ENCODE assay signal across 9 cellular contexts in the genomic region with DNA sequence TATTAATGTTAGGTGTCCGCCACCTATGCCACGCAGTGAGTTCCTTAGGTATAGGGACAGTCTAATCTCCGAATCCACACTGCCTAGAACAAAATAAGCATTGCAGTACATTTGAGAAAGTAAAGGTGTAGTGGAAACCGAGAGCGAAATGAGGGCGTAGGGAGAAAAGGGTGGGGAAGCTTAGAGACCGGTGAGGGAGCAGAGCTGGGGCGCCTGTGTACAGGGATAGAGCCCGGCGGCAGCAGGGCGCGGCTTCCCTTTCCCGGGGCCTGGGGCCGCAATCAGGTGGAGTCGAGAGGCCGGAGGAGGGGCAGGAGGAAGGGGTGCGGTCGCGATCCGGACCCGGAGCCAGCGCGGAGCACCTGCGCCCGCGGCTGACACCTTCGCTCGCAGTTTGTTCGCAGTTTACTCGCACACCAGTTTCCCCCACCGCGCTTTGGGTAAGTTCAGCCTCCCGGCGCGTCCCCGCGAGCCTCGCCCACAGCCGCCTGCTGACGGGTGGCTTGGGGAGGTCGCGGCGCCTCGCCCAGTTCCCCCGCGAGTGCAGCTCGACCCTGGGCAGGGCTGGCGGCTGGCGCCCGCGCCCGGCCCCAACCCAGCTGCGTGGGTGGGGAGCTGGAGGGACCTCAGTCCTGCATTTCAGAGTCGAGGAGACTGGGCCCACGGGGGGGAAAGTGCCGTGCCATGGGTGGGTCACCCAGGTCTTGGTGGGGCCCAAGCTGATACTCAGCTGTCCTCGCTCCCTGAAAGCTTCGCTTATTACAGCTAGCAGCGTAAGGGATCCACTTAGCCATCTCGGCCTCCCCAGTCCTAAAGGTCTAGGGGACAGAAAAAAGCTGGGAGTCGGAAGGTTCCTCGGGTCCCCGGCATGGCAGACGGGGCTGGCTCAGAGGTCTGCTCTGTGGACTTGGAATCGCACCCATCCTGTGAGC. TPM values are rescaled to one million over a fixed set of nuclear protein-coding genes. Genes with fewer than 3 reads are reported as not detected.
DNase-seq lines count a peak whose midpoint lies in the region; ATAC-seq, FAIRE-seq and TF ChIP-seq lines count a peak whose summit lies in the region.
"Had no signal": no experiment of that assay in that cellular context is flagged by ENCODE, and none has a peak within 500 bp of the region (broad histone marks: within the 10 kb centered on the region; RNA-seq: fewer than 3 reads in every experiment).

A gene with protein sequence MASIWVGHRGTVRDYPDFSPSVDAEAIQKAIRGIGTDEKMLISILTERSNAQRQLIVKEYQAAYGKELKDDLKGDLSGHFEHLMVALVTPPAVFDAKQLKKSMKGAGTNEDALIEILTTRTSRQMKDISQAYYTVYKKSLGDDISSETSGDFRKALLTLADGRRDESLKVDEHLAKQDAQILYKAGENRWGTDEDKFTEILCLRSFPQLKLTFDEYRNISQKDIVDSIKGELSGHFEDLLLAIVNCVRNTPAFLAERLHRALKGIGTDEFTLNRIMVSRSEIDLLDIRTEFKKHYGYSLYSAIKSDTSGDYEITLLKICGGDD (plus strand): TSS at position 351 of the 932 bp plus-strand sequence. CDS start 2,704 bp downstream, outside the sequence.

- no peaks in the 10 kb centered on the region for H3K36me3 ChIP-seq in breast epithelium
- H3K36me3 ChIP-seq in keratinocyte (ENCODE audit: control insufficient read depth in 2 of 2, extremely low read depth in 1 of 2, insufficient read depth in 2 of 2, low read length in 2 of 2), result peaks cover 3 to 18% of the 10 kb centered on the region in 2 experiments
- no peaks in the 10 kb centered on the region for H3K36me3 ChIP-seq in smooth muscle cell (ENCODE audit: low read depth)

- peak; percentile 54 for ATAC-seq in GM19351 (IDR thresholded peaks at IDR 0.05; ENCODE audit: unreplicated experiment)
- ATAC-seq in HG02973 (IDR thresholded peaks at IDR 0.05; ENCODE audit: unreplicated experiment), result no peak

- dilution Hi-C loops in keratinocyte (cut with MboI; ENCODE audit: extremely low pct_ligation_motif_present, low sequenced_read_pairs), result no loop called here

- no peak for FAIRE-seq in keratinocyte (lab: Jason Lieb, UNC)

- H3F3A ChIP-seq in smooth muscle cell (ENCODE audit: low read depth), result no peaks in the 10 kb centered on the region

- no peak for TF ChIP-seq CTCF in breast epithelium (IDR thresholded peaks at IDR 0.05)
- no peak for TF ChIP-seq CTCF in keratinocyte (optimal IDR thresholded peaks at IDR 0.05 in 1 of 3, IDR thresholded peaks at IDR 0.05 in 1 of 3, conservative IDR thresholded peaks at IDR 0.05 in 1 of 3; ENCODE audit: extremely low read depth in 1 of 3, insufficient read depth in 2 of 3, low read length in 3 of 3)
- no peak for TF ChIP-seq CTCF in smooth muscle cell (IDR thresholded peaks at IDR 0.05; ENCODE audit: borderline replicate concordance, insufficient read depth, poor library complexity, severe bottlenecking)

- H2AFZ ChIP-seq in keratinocyte (ENCODE audit: control insufficient read depth, low read length), result peak within 1 kb of the TSS; percentile 50
- peak within 1 kb of the TSS; percentile 97 for H2AFZ ChIP-seq in smooth muscle cell (ENCODE audit: low read depth)

- peak within 1 kb of the TSS; percentile 99 for H3K4me2 ChIP-seq in keratinocyte (ENCODE audit: control insufficient read depth, extremely low read depth, insufficient read depth, low read depth, low read length)
- peak within 1 kb of the TSS; percentile 90 for H3K4me2 ChIP-seq in smooth muscle cell

- no peaks in the 10 kb centered on the region for H3K9me1 ChIP-seq in keratinocyte (ENCODE audit: control insufficient read depth, extremely low read depth, insufficient read depth, low read length)

- H3K27me3 ChIP-seq in breast epithelium (no peaks in the 10 kb centered on the region), keratinocyte (ENCODE audit: control insufficient read depth, extremely low read depth, insufficient read depth, low read length) (no peaks in the 10 kb centered on the region), smooth muscle cell (ENCODE audit: low read depth) (no peaks in the 10 kb centered on the region)

- H3K4me1 ChIP-seq in breast epithelium (no peaks in the 10 kb centered on the region), keratinocyte (ENCODE audit: control insufficient read depth, extremely low read depth, insufficient read depth, low read length) (peaks cover 39% of the 10 kb centered on the region), smooth muscle cell (ENCODE audit: low read depth) (peaks cover 13% of the 10 kb centered on the region)

- H3K79me2 ChIP-seq in keratinocyte (ENCODE audit: control insufficient read depth, insufficient read depth, low read length), result peaks cover 18% of the 10 kb centered on the region
- no peaks in the 10 kb centered on the region for H3K79me2 ChIP-seq in smooth muscle cell (ENCODE audit: low read depth)

- H3K4me3 ChIP-seq in breast epithelium (peak within 1 kb of the TSS; percentile 48 to 90 (median 68)), keratinocyte (ENCODE audit: control insufficient read depth in 2 of 3, extremely low read depth in 1 of 3, insufficient read depth in 2 of 3, low read depth in 1 of 3, low read length in 3 of 3) (peak within 1 kb of the TSS; percentile 59 to 77 (median 74)), smooth muscle cell (peak within 1 kb of the TSS; percentile 71)

- H4K20me1 ChIP-seq in keratinocyte (ENCODE audit: control insufficient read depth, extremely low read depth, insufficient read depth, low read length), result no peaks in the 10 kb centered on the region
- no peaks in the 10 kb centered on the region for H4K20me1 ChIP-seq in smooth muscle cell (ENCODE audit: low read depth)

- intact Hi-C loops in breast epithelium (cut with DNase I; ENCODE audit: low total_unique reads), result no loop called here

- DNase-seq in AG20443 (ENCODE audit: low spot score), result peak; percentile 47
- peak; percentile 78 for DNase-seq in NCI-H226
- DNase-seq in breast epithelium (ENCODE audit: low spot score in 2 of 2), result peak; percentile 62 to 68
- no peak for DNase-seq in keratinocyte (ENCODE audit: low read depth, low spot score)
- DNase-seq in smooth muscle cell (lab: John Stamatoyannopoulos, UW; ENCODE audit: unreplicated experiment), result no peak
- no peak for DNase-seq in cerebellar nuclear complex (lab: John Stamatoyannopoulos, UW)

- TF ChIP-seq POLR2A in breast epithelium (IDR thresholded peaks at IDR 0.05), result peak; percentile 13

- 4% methylated on average over 48 of the region's 65 CpGs for WGBS in smooth muscle cell (ENCODE audit: low lambda C conversion rate)

- H3K9me3 ChIP-seq in breast epithelium (no peaks in the 10 kb centered on the region), keratinocyte (ENCODE audit: control insufficient read depth, low read depth, low read length) (no peaks in the 10 kb centered on the region), smooth muscle cell (replicated peaks; ENCODE audit: low read depth) (no peaks in the 10 kb centered on the region)

- H3K9ac ChIP-seq in keratinocyte (ENCODE audit: control insufficient read depth, extremely low read depth, insufficient read depth, low read length), result peak within 1 kb of the TSS; percentile 92
- H3K9ac ChIP-seq in smooth muscle cell (ENCODE audit: low read depth), result peak within 1 kb of the TSS; percentile 80

- H3K27ac ChIP-seq in breast epithelium (peak within 1 kb of the TSS; percentile 96), keratinocyte (ENCODE audit: control insufficient read depth, insufficient read depth, low read length) (peak within 1 kb of the TSS; percentile 93), smooth muscle cell (ENCODE audit: low read depth) (peak within 1 kb of the TSS; percentile 74)

RNA-seq across cellular contexts. Expression of the gene that starts here (rescaled TPM):
- 100 to 1,000 TPM in 1 of 3 donors, 10 to 100 TPM in 2; 37.6 to 170 (median 95.7) TPM for total RNA-seq in breast epithelium
- polyA plus RNA-seq in keratinocyte, result 380 to 463 TPM (median 425 TPM) in 3 replicates
- polyA plus RNA-seq in keratinocyte (2011; ENCODE audit: low read depth), result 679 TPM
- 369 and 514 TPM in 2 replicates for polyA plus RNA-seq in keratinocyte (2011; cell fraction: cytosol; rRNA removed)
- polyA plus RNA-seq in keratinocyte (2011; cell fraction: nucleus; rRNA removed), result 557 and 580 TPM in 2 replicates
- 338 and 353 TPM in 2 replicates for polyA plus RNA-seq in keratinocyte (2012; ENCODE audit: low replicate concordance)
- 216 to 447 TPM (median 401 TPM) in 3 replicates for polyA minus RNA-seq in keratinocyte
- polyA minus RNA-seq in keratinocyte (2011; cell fraction: cytosol; rRNA and poly(A)+ RNA removed), result 357 TPM
- 169 and 263 TPM in 2 replicates for polyA minus RNA-seq in keratinocyte (2011; cell fraction: nucleus; rRNA and poly(A)+ RNA removed)
- total RNA-seq in smooth muscle cell, result 39.0 and 44.5 TPM in 2 replicates
- 16.7 and 59.0 TPM in 2 replicates for polyA plus RNA-seq in smooth muscle cell
- total RNA-seq: myocyte had no signal

Comparison
In these comparisons a context has a peak if more than half of its experiments do, and no peak if none do; other contexts are left out.
1. DNase-seq: peak in AG20443 (single experiment), NCI-H226 (single experiment) and breast epithelium (2 of 2); none in keratinocyte (single experiment), smooth muscle cell (single experiment) and cerebellar nuclear complex (0 of 2).
2. Peak in every context shown above with its lines, with median percentiles within 50 percentile points of each other: H3K27ac ChIP-seq and H3K4me3 ChIP-seq.